20 cellular contexts compared by ENCODE assay signal in the genomic region with DNA sequence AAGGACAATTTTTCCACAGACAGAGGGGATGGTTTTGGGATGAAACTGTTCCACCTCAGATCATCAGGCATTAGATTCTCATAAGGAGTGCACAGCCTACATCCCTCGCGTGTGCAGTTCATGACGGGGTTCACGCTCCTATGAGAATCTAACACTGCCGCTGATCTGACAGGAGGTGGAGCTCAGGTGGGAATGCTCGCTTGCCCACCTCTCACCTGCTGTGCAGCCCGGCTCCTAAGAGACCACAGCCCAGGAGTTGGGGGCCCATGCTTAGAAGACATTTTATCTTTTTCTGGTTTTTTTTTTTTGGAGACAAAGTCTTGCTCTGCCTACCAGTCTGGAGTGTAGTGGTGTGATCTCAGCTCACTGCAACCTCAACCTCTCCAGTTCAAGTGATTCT. TPM values are rescaled to one million over a fixed set of nuclear protein-coding genes. Genes with fewer than 3 reads are reported as not detected.
DNase-seq lines count a peak whose midpoint lies in the region; ATAC-seq, FAIRE-seq and TF ChIP-seq lines count a peak whose summit lies in the region.
"Had no signal": no experiment of that assay in that cellular context is flagged by ENCODE, and none has a peak within 500 bp of the region (broad histone marks: within the 10 kb centered on the region; RNA-seq: fewer than 3 reads in every experiment).

No MANE protein-coding gene starts in this region.

- H3K4me2 ChIP-seq in astrocyte (ENCODE audit: low read length), result no peak overlapping the region
- H3K4me2 ChIP-seq: A549, KMS-11 had no signal

- POLR2A ChIA-PET in naive thymus-derived CD8-positive, alpha-beta T cell (lab: Charles Lee), result interaction anchor here (1.1 to 1.7 kb wide), 3 partner anchors 11 to 36 kb away, joined by 3 to 6 read pairs (median 3); no protein-coding TSS in a partner anchor

- H3K27me3 Mint-ChIP-seq in natural killer cell (ENCODE audit: low read depth in 2 of 2), result no peaks in the 10 kb centered on the region
- H3K27me3 Mint-ChIP-seq in natural killer cell treated with Interleukin-12 subunit alpha and Interleukin-12 subunit beta and Interleukin-15 and Interleukin-18, amount 100 ng/mL, for 72 hours, result no peaks in the 10 kb centered on the region
- no peaks in the 10 kb centered on the region for H3K27me3 Mint-ChIP-seq in astrocyte (ENCODE audit: low read depth, unreplicated experiment)
- H3K27me3 Mint-ChIP-seq in naive thymus-derived CD8-positive, alpha-beta T cell, result no peaks in the 10 kb centered on the region

- H3K4me1 ChIP-seq in astrocyte (ENCODE audit: insufficient read depth, low read length), result peaks cover 25% of the 10 kb centered on the region
- H3K4me1 ChIP-seq: A549 had no signal

- no peak for FAIRE-seq in astrocyte (lab: Jason Lieb, UNC)
- FAIRE-seq: A549, D721Med, H54 had no signal

- H3K27ac Mint-ChIP-seq in natural killer cell (peak overlapping the region; percentile 77 to 82), astrocyte (ENCODE audit: unreplicated experiment) (peak overlapping the region; percentile 78)
- H3K27ac Mint-ChIP-seq in natural killer cell treated with Interleukin-12 subunit alpha and Interleukin-12 subunit beta and Interleukin-15 and Interleukin-18, amount 100 ng/mL, for 72 hours, result no peak overlapping the region
- peak overlapping the region in 6 of 10 donors; percentile 29 to 79 (median 67) for H3K27ac Mint-ChIP-seq in naive thymus-derived CD8-positive, alpha-beta T cell
- H3K27ac Mint-ChIP-seq: HFFc6 had no signal

- no peak for ATAC-seq in natural killer cell
- no peak for ATAC-seq in natural killer cell treated with Interleukin-12 subunit alpha and Interleukin-12 subunit beta and Interleukin-15 and Interleukin-18, amount 100 ng/mL, for 72 hours
- no peak for ATAC-seq in naive thymus-derived CD8-positive, alpha-beta T cell
- ATAC-seq: A549, PC-3 had no signal

- H3K36me3 Mint-ChIP-seq in natural killer cell, result no peaks in the 10 kb centered on the region
- peaks cover 6% of the 10 kb centered on the region for H3K36me3 Mint-ChIP-seq in natural killer cell treated with Interleukin-12 subunit alpha and Interleukin-12 subunit beta and Interleukin-15 and Interleukin-18, amount 100 ng/mL, for 72 hours
- peaks cover 35% of the 10 kb centered on the region for H3K36me3 Mint-ChIP-seq in astrocyte (ENCODE audit: low read depth, unreplicated experiment)
- peaks cover 0 to 68% (median 16%) of the 10 kb centered on the region in 3 donors for H3K36me3 Mint-ChIP-seq in naive thymus-derived CD8-positive, alpha-beta T cell

- H3K4me1 Mint-ChIP-seq in natural killer cell (peaks cover 82 to 83% of the 10 kb centered on the region in 2 donors), astrocyte (ENCODE audit: low read depth, unreplicated experiment) (peaks cover 48% of the 10 kb centered on the region)
- H3K4me1 Mint-ChIP-seq in natural killer cell treated with Interleukin-12 subunit alpha and Interleukin-12 subunit beta and Interleukin-15 and Interleukin-18, amount 100 ng/mL, for 72 hours (ENCODE audit: low read depth in 2 of 2), result peaks cover 70 to 71% of the 10 kb centered on the region in 2 donors
- H3K4me1 Mint-ChIP-seq in naive thymus-derived CD8-positive, alpha-beta T cell, result peaks cover 55 to 91% (median 85%) of the 10 kb centered on the region in 4 donors

- H3K9ac ChIP-seq in astrocyte (ENCODE audit: low read length), result no peak overlapping the region
- H3K9ac ChIP-seq: KMS-11 had no signal

- H2AFZ ChIP-seq in astrocyte (ENCODE audit: low read depth, low read length), result no peak overlapping the region

- no peaks in the 10 kb centered on the region for H3K9me3 Mint-ChIP-seq in natural killer cell
- no peaks in the 10 kb centered on the region for H3K9me3 Mint-ChIP-seq in natural killer cell treated with Interleukin-12 subunit alpha and Interleukin-12 subunit beta and Interleukin-15 and Interleukin-18, amount 100 ng/mL, for 72 hours
- peaks cover 3% of the 10 kb centered on the region for H3K9me3 Mint-ChIP-seq in astrocyte (ENCODE audit: unreplicated experiment)
- H3K9me3 Mint-ChIP-seq in naive thymus-derived CD8-positive, alpha-beta T cell, result no peaks in the 10 kb centered on the region
- H3K9me3 Mint-ChIP-seq: HFFc6 had no signal

- no peak overlapping the region for H3K4me3 Mint-ChIP-seq in natural killer cell
- H3K4me3 Mint-ChIP-seq in natural killer cell treated with Interleukin-12 subunit alpha and Interleukin-12 subunit beta and Interleukin-15 and Interleukin-18, amount 100 ng/mL, for 72 hours, result no peak overlapping the region
- H3K4me3 Mint-ChIP-seq in astrocyte (ENCODE audit: unreplicated experiment), result no peak overlapping the region
- peak overlapping the region in 2 of 10 donors; percentile 4 to 29 for H3K4me3 Mint-ChIP-seq in naive thymus-derived CD8-positive, alpha-beta T cell
- H3K4me3 Mint-ChIP-seq: HFFc6 had no signal

- H3K27me3 ChIP-seq in astrocyte (ENCODE audit: insufficient read depth, low read length) (no peaks in the 10 kb centered on the region), MG63 (no peaks in the 10 kb centered on the region)

- no peaks in the 10 kb centered on the region for H3K9me3 ChIP-seq in astrocyte (ENCODE audit: insufficient read depth, low read depth, low read length)
- no peaks in the 10 kb centered on the region for H3K9me3 ChIP-seq in MG63
- H3K9me3 ChIP-seq: A549 had no signal

- TF ChIP-seq CTCF in natural killer cell (IDR thresholded peaks at IDR 0.05) (no peak), astrocyte (IDR thresholded peaks at IDR 0.05; ENCODE audit: insufficient read depth, low read depth, low read length) (no peak)

- DNase-seq in natural killer cell (no peak), astrocyte (ENCODE audit: low read depth) (no peak), cardiac septum (ENCODE audit: low spot score) (no peak), MG63 (no peak)
- no peak for DNase-seq in natural killer cell treated with Interleukin-12 subunit alpha and Interleukin-12 subunit beta and Interleukin-15 and Interleukin-18, amount 100 ng/mL, for 72 hours (ENCODE audit: low spot score)
- no peak for DNase-seq in naive thymus-derived CD8-positive, alpha-beta T cell
- DNase-seq in activated CD4-positive, alpha-beta T cell treated with anti-CD3 and anti-CD28 coated beads, Interleukin-2, amount 50 U/mL, for 4 hours, result no peak
- DNase-seq: DMS79, HFFc6, NCI-H1417 treated with DMSO at 0.1 percent for 48 hours, NCI-H187 treated with DMSO at 0.1 percent for 48 hours, NCI-H2227 treated with DMSO at 0.1 percent for 48 hours, NCI-H524 treated with DMSO at 0.1 percent for 48 hours, PC-3, RPMI8226, SIG-M5 had no signal

- intact Hi-C loops in natural killer cell (cut with micrococcal nuclease) (no loop called here), cardiac septum (cut with DNase I) (no loop called here)

- H3K36me3 ChIP-seq in astrocyte (ENCODE audit: insufficient read depth, low read length) (peaks cover 19% of the 10 kb centered on the region), MG63 (peaks cover 53% of the 10 kb centered on the region)

- H3K79me2 ChIP-seq in astrocyte (ENCODE audit: insufficient read depth, low read length), result peaks cover 100% of the 10 kb centered on the region

- no peak overlapping the region for H3K27ac ChIP-seq in astrocyte (ENCODE audit: low read depth, low read length)
- H3K27ac ChIP-seq: A549, KMS-11 had no signal

- H4K20me1 ChIP-seq in astrocyte (ENCODE audit: insufficient read depth, low read length), result peaks cover 98% of the 10 kb centered on the region

- H3K4me3 ChIP-seq in astrocyte (ENCODE audit: insufficient read depth, low read depth, low read length), result no peak overlapping the region
- no peak overlapping the region for H3K4me3 ChIP-seq in MG63
- H3K4me3 ChIP-seq: A549 had no signal

RNA-seq across cellular contexts. Expression of a gene that starts 16.0 kb away (rescaled TPM):
- total RNA-seq in natural killer cell (100 to 1,000 TPM; 285 to 304 (median 289) TPM), astrocyte (583 and 602 TPM in 2 replicates), cardiac septum (183 TPM)
- total RNA-seq in natural killer cell treated with Interleukin-12 subunit alpha and Interleukin-12 subunit beta and Interleukin-15 and Interleukin-18, amount 100 ng/mL, for 72 hours, result 100 to 1,000 TPM; 361 to 446 TPM
- total RNA-seq in naive thymus-derived CD8-positive, alpha-beta T cell, result 100 to 1,000 TPM; 231 to 232 TPM
- 100 to 1,000 TPM in 2 of 3 donors, 10 to 100 TPM in 1; 45.9 to 107 (median 105) TPM for polyA plus RNA-seq in naive thymus-derived CD8-positive, alpha-beta T cell
- 327 and 329 TPM in 2 replicates for total RNA-seq in MG63 (2014; rRNA removed; shearing (Covaris generic); ENCODE audit: low replicate concordance)

RNA-seq across cellular contexts. Expression of a gene that starts 40.2 kb away (rescaled TPM):
- 1 to 10 TPM; 2.1 to 3.9 (median 2.9) TPM for total RNA-seq in natural killer cell
- 1 to 10 TPM in 1 of 2 donors, under 1 TPM in 1; 1.00 to 1.2 TPM for total RNA-seq in natural killer cell treated with Interleukin-12 subunit alpha and Interleukin-12 subunit beta and Interleukin-15 and Interleukin-18, amount 100 ng/mL, for 72 hours
- total RNA-seq in astrocyte, result 0.91 and 1.4 TPM in 2 replicates
- 1 to 10 TPM; 1.4 to 1.6 TPM for total RNA-seq in naive thymus-derived CD8-positive, alpha-beta T cell
- not detected for polyA plus RNA-seq in naive thymus-derived CD8-positive, alpha-beta T cell
- 0.16 TPM for total RNA-seq in cardiac septum
- 0.20 TPM in 1 of 2 replicates, not detected in the other for total RNA-seq in MG63 (2014; rRNA removed; shearing (Covaris generic); ENCODE audit: low replicate concordance)

RNA-seq across cellular contexts. Expression of a gene that starts 44.2 kb away (rescaled TPM):
- total RNA-seq in natural killer cell, result under 1 TPM in 1 of 3 donors, not detected in 2; 0.41 TPM
- under 1 TPM in 1 of 2 donors, not detected in 1; 0.43 TPM for total RNA-seq in natural killer cell treated with Interleukin-12 subunit alpha and Interleukin-12 subunit beta and Interleukin-15 and Interleukin-18, amount 100 ng/mL, for 72 hours
- 0.84 and 1.4 TPM in 2 replicates for total RNA-seq in astrocyte
- total RNA-seq in naive thymus-derived CD8-positive, alpha-beta T cell, result 1 to 10 TPM in 1 of 2 experiments, not detected in 1; 1.0 TPM
- polyA plus RNA-seq in naive thymus-derived CD8-positive, alpha-beta T cell, result under 1 TPM in 2 of 3 donors, not detected in 1; 0.20 to 0.53 TPM
- 0.70 TPM for total RNA-seq in cardiac septum
- total RNA-seq in MG63 (2014; rRNA removed; shearing (Covaris generic); ENCODE audit: low replicate concordance), result not detected in 2 replicates

Comparison
In these comparisons a context has a peak if more than half of its experiments do, and no peak if none do; other contexts are left out.
1. H3K27ac Mint-ChIP-seq: peak in natural killer cell (2 of 2), astrocyte (single experiment) and naive thymus-derived CD8-positive, alpha-beta T cell (6 of 10); none in natural killer cell treated with Interleukin-12 subunit alpha and Interleukin-12 subunit beta and Interleukin-15 and Interleukin-18, amount 100 ng/mL, for 72 hours (0 of 2).